2 cellular contexts compared by ENCODE assay signal in genomic region chr2:16633632-16634430, GRCh38.
TF ChIP-seq lines count a peak whose summit lies in the region.

No MANE protein-coding gene starts in this region.

TF ChIP-seq in IMR-90, 13 proteins besides CTCF, POLR2A, EP300 and RAD21:
- TF ChIP-seq CHD1 (IDR thresholded peaks at IDR 0.05; ENCODE audit: low read depth, low read length), result no peak
- TF ChIP-seq RCOR1 (IDR thresholded peaks at IDR 0.05; ENCODE audit: insufficient replicate concordance, low read length), result no peak
- TF ChIP-seq FOS (IDR thresholded peaks at IDR 0.05; ENCODE audit: low read depth, low read length), result no peak
- TF ChIP-seq NFE2L2 (IDR thresholded peaks at IDR 0.05; ENCODE audit: low read depth, low read length), result no peak
- no peak for TF ChIP-seq MAFK (IDR thresholded peaks at IDR 0.05; ENCODE audit: low read depth, low read length)
- no peak for TF ChIP-seq BHLHE40 (IDR thresholded peaks at IDR 0.05; ENCODE audit: low read depth, low read length)
- TF ChIP-seq USF2 (IDR thresholded peaks at IDR 0.05; ENCODE audit: low read depth, low read length), result peak; percentile 58; the same call in 1 of the 2 replicates

TF ChIP-seq in K562, 482 proteins besides CTCF, POLR2A, EP300 and RAD21 (continues in another document):
- TF ChIP-seq CREB3 (tag; conservative IDR thresholded peaks at IDR 0.05; ENCODE audit: low read depth) (no peak), ZNF592 (IDR thresholded peaks at IDR 0.05) (peak; percentile 51; the same call in 1 of the 2 replicates), YBX1 (IDR thresholded peaks at IDR 0.05) (no peak), ERF (CRISPR knock-in tag; IDR thresholded peaks at IDR 0.05) (no peak), JUNB (CRISPR knock-in tag; conservative IDR thresholded peaks at IDR 0.05) (peak; percentile 56; the same call in 1 of the 2 replicates), ZBTB5 (IDR thresholded peaks at IDR 0.05) (no peak), ZNF445 (CRISPR knock-in tag; IDR thresholded peaks at IDR 0.05; ENCODE audit: low read depth) (no peak), MEF2D (tag; conservative IDR thresholded peaks at IDR 0.05; ENCODE audit: low read depth) (0 out of 2 replicates have a peak, but pooled peaks have one; percentile 32), ZNF589 (CRISPR knock-in tag; IDR thresholded peaks at IDR 0.05; ENCODE audit: low read depth) (peak; percentile 71), SMARCA4 (IDR thresholded peaks at IDR 0.05) (peak; percentile 78), AFF1 (IDR thresholded peaks at IDR 0.05; ENCODE audit: low read depth in 1 of 2, partially characterized antibody in 2 of 2) (peak in 1 of 2 experiments; percentile 70), HMG20A (CRISPR knock-in tag; conservative IDR thresholded peaks at IDR 0.05) (no peak), ZBTB33 (CRISPR knock-in tag; IDR thresholded peaks at IDR 0.05) (no peak), RNF2 (IDR thresholded peaks at IDR 0.05) (peak; percentile 50; the same call in 1 of the 2 replicates), ZBTB9 (CRISPR knock-in tag; IDR thresholded peaks at IDR 0.05) (no peak), ZNF584 (CRISPR knock-in tag; IDR thresholded peaks at IDR 0.05; ENCODE audit: low read depth) (peak; percentile 63; the same call in 1 of the 2 replicates), ZNF431 (CRISPR knock-in tag; IDR thresholded peaks at IDR 0.05) (no peak), SMARCC2 (IDR thresholded peaks at IDR 0.05; ENCODE audit: low read depth) (no peak; the same call in 1 of the 2 replicates), ZNF583 (CRISPR knock-in tag; IDR thresholded peaks at IDR 0.05) (0 out of 2 replicates have a peak, but pooled peaks have one; percentile 42), RREB1 (CRISPR knock-in tag; IDR thresholded peaks at IDR 0.05) (no peak), KLF6 (CRISPR knock-in tag; IDR thresholded peaks at IDR 0.05; ENCODE audit: borderline replicate concordance) (no peak; the same call in 1 of the 2 replicates), TFAM (CRISPR knock-in tag; conservative IDR thresholded peaks at IDR 0.05) (no peak), ELK1 (CRISPR knock-in tag; IDR thresholded peaks at IDR 0.05) (no peak), KDM5B (IDR thresholded peaks at IDR 0.05; ENCODE audit: insufficient replicate concordance, low read depth, low read length) (no peak)
